Comparison of ENCODE assay signal across 31 cellular contexts in genomic region chr13:29195459-29195858, GRCh38.
"Had no signal": no experiment of that assay in that cellular context is flagged by ENCODE, and none has a peak within 500 bp of the region (broad histone marks: within the 10 kb centered on the region; RNA-seq: fewer than 3 reads in every experiment).

No MANE protein-coding gene starts in this region.

- H3K4me3 ChIP-seq: ascending aorta, coronary artery, dorsolateral prefrontal cortex, gastrocnemius medialis, skin epidermis, thoracic aorta, uterus had no signal

- H3K4me3 Mint-ChIP-seq: activated CD4-positive, alpha-beta T cell treated with anti-CD3 and anti-CD28 coated beads for 36 hours; activated naive CD8-positive, alpha-beta T cell; activated T-cell treated with anti-CD3 and anti-CD28 coated beads, Interleukin-2, amount 50 U/mL, for 72 hours; brain; mesothelial cell of epicardium; nephron progenitor cell; stimulated activated effector memory CD8-positive, alpha-beta T cell treated with anti-CD3 and anti-CD28 coated beads, Interleukin-12 subunit alpha, Interleukin-12 subunit beta, amount 100 ng/mL, for 72 hours; stimulated activated naive CD8-positive, alpha-beta T cell treated with anti-CD3 and anti-CD28 coated beads, Interleukin-15, Interleukin-2, amounts not matched to agents 100 ng/mL and 50 ng/mL, for 24 hours; type B pancreatic cell had no signal

- H3K27ac Mint-ChIP-seq: activated CD4-positive, alpha-beta T cell treated with anti-CD3 and anti-CD28 coated beads for 36 hours; activated naive CD8-positive, alpha-beta T cell; activated T-cell treated with anti-CD3 and anti-CD28 coated beads, Interleukin-2, amount 50 U/mL, for 72 hours; brain; mesothelial cell of epicardium; naive B cell; nephron progenitor cell; stimulated activated effector memory CD8-positive, alpha-beta T cell treated with anti-CD3 and anti-CD28 coated beads, Interleukin-12 subunit alpha, Interleukin-12 subunit beta, amount 100 ng/mL, for 72 hours; stimulated activated naive CD8-positive, alpha-beta T cell treated with anti-CD3 and anti-CD28 coated beads, Interleukin-15, Interleukin-2, amounts not matched to agents 100 ng/mL and 50 ng/mL, for 24 hours; type B pancreatic cell had no signal

- ATAC-seq: activated CD4-positive, alpha-beta T cell treated with anti-CD3 and anti-CD28 coated beads for 36 hours; activated T-cell treated with anti-CD3 and anti-CD28 coated beads, Interleukin-2, amount 50 U/mL, for 72 hours; gastrocnemius medialis; left ventricle myocardium superior; sciatic nerve; stimulated activated effector memory CD8-positive, alpha-beta T cell treated with anti-CD3 and anti-CD28 coated beads, Interleukin-12 subunit alpha, Interleukin-12 subunit beta, amount 100 ng/mL, for 72 hours had no signal

- H3K4me1 Mint-ChIP-seq: activated CD4-positive, alpha-beta T cell treated with anti-CD3 and anti-CD28 coated beads for 36 hours; brain; mesothelial cell of epicardium; nephron progenitor cell; stimulated activated effector memory CD8-positive, alpha-beta T cell treated with anti-CD3 and anti-CD28 coated beads, Interleukin-12 subunit alpha, Interleukin-12 subunit beta, amount 100 ng/mL, for 72 hours had no signal

- H3K27me3 Mint-ChIP-seq: activated CD4-positive, alpha-beta T cell treated with anti-CD3 and anti-CD28 coated beads for 36 hours; activated naive CD8-positive, alpha-beta T cell; stimulated activated naive CD8-positive, alpha-beta T cell treated with anti-CD3 and anti-CD28 coated beads, Interleukin-15, Interleukin-2, amounts not matched to agents 100 ng/mL and 50 ng/mL, for 24 hours; type B pancreatic cell had no signal

- H3K27ac ChIP-seq: ascending aorta, coronary artery, dorsolateral prefrontal cortex, gastrocnemius medialis, neutrophil, skin epidermis, thoracic aorta, uterus had no signal

- H3K9me3 ChIP-seq: gastrocnemius medialis, neutrophil, thoracic aorta, uterus had no signal

- DNase-seq: activated CD4-positive, alpha-beta T cell treated with anti-CD3 and anti-CD28 coated beads for 36 hours; activated CD4-positive, CD25-positive, alpha-beta regulatory T cell; activated effector memory CD4-positive, alpha-beta T cell treated with Interleukin-2 at 50 U/mL for 16 hours; activated naive CD4-positive, alpha-beta T cell treated with Interleukin-2 at 50 U/mL for 16 hours; activated T-cell treated with anti-CD3 and anti-CD28 coated beads for 4 hours; activated T-cell treated with anti-CD3 and anti-CD28 coated beads, Interleukin-2, amount 50 U/mL, for 72 hours; dorsolateral prefrontal cortex; effector memory CD4-positive, alpha-beta T cell; erythroblast; gastrocnemius medialis; glutamatergic neuron; islet precursor cell; left ventricle myocardium superior; mammary epithelial cell; naive B cell; nephron progenitor cell; stimulated activated CD4-positive, alpha-beta T cell treated with anti-CD3 and anti-CD28 coated beads, Interleukin-12 subunit alpha, Interleukin-12 subunit beta, amount 100 ng/mL, for 4 hours; stimulated activated CD4-positive, alpha-beta T cell treated with anti-CD3 and anti-CD28 coated beads, Interleukin-4, amount 100 ng/mL, for 24 hours; uterus had no signal

- H3K4me1 ChIP-seq: ascending aorta, gastrocnemius medialis, uterus had no signal

- H3K36me3 Mint-ChIP-seq: activated naive CD8-positive, alpha-beta T cell; brain; naive B cell; stimulated activated effector memory CD8-positive, alpha-beta T cell treated with anti-CD3 and anti-CD28 coated beads, Interleukin-12 subunit alpha, Interleukin-12 subunit beta, amount 100 ng/mL, for 72 hours; type B pancreatic cell had no signal

- H3K27me3 ChIP-seq: ascending aorta, dorsolateral prefrontal cortex, gastrocnemius medialis, neutrophil, uterus had no signal

- H3K36me3 ChIP-seq: ascending aorta, gastrocnemius medialis, neutrophil, thoracic aorta, uterus had no signal
